15 cellular contexts compared by ENCODE assay signal in the genomic region with DNA sequence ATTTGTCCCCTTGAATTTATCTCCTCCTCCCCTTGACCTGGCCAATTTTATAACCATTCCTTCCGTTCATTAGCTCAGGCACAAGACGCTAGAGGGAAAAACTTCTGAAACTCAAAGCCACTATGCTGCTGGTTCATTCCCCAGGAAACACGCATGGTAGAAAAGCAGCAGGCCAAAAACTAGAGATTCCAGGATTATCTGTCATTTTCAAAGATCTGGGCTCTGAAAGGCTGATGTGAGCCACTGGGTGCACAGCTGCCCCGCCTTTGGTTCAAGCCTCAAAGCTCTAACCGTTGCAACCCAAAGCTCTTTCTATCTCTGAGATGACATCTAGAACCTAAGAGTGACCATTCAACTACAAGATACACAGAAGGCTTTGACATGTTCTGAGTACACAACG. TPM values are rescaled to one million over a fixed set of nuclear protein-coding genes. Genes with fewer than 3 reads are reported as not detected.
DNase-seq lines count a peak whose midpoint lies in the region; ATAC-seq and TF ChIP-seq lines count a peak whose summit lies in the region.
"Had no signal": no experiment of that assay in that cellular context is flagged by ENCODE, and none has a peak within 500 bp of the region (broad histone marks: within the 10 kb centered on the region; RNA-seq: fewer than 3 reads in every experiment).

No MANE protein-coding gene starts in this region.

- TF ChIP-seq CTCF in CD8-positive, alpha-beta T cell (IDR thresholded peaks at IDR 0.05): no peak
- no peak for TF ChIP-seq CTCF in natural killer cell (IDR thresholded peaks at IDR 0.05)

- peaks cover 54% of the 10 kb centered on the region for H3K36me3 ChIP-seq in BLaER1
- H3K36me3 ChIP-seq in CD8-positive, alpha-beta T cell (ENCODE audit: insufficient read depth, low read length): no peaks in the 10 kb centered on the region
- H3K36me3 ChIP-seq: thoracic aorta had no signal

- H3K27ac ChIP-seq in BLaER1: 0 out of 2 replicates have a peak overlapping the region, but pooled peaks have one; percentile 33
- H3K27ac ChIP-seq in CD8-positive, alpha-beta T cell (ENCODE audit: low read depth, low read length): no peak overlapping the region
- H3K27ac ChIP-seq: foreskin keratinocyte, thoracic aorta had no signal

- peaks cover 75% of the 10 kb centered on the region for H3K4me1 ChIP-seq in BLaER1
- peaks cover 52% of the 10 kb centered on the region for H3K4me1 ChIP-seq in CD8-positive, alpha-beta T cell (ENCODE audit: insufficient read depth, low read length)

- POLR2A ChIA-PET in CD8-positive, alpha-beta T cell (lab: Charles Lee): interaction anchor here (1.5 kb wide), 1 partner anchor 19 kb away, joined by 4 read pairs; no protein-coding TSS in a partner anchor
- POLR2A ChIA-PET in activated CD8-positive, alpha-beta T cell treated with anti-CD3 and anti-CD28 coated beads, Interleukin-2, amount 10 ng/mL, durations not matched to agents 7 days and 5 days (lab: Charles Lee): interaction anchor here (0.8 to 5.8 kb wide), 2 partner anchors 16 to 20 kb away, joined by 6 to 61 read pairs; no protein-coding TSS in a partner anchor

- no peak for DNase-seq in CD8-positive, alpha-beta T cell
- no peak for DNase-seq in activated CD8-positive, alpha-beta T cell treated with anti-CD3 and anti-CD28 coated beads, Interleukin-2, amount 10 ng/mL, durations not matched to agents 7 days and 5 days
- no peak for DNase-seq in natural killer cell
- DNase-seq in nucleus accumbens (lab: John Stamatoyannopoulos, UW): no peak
- DNase-seq: activated CD4-positive, alpha-beta memory T cell treated with anti-CD3 and anti-CD28 coated beads for 36 hours; activated naive CD4-positive, alpha-beta T cell treated with Interleukin-2 at 50 U/mL for 16 hours; caudate nucleus; foreskin keratinocyte; NCI-H187; NCI-H524; RPMI8226 had no signal

- H3K9me3 Mint-ChIP-seq in CD8-positive, alpha-beta T cell: no peaks in the 10 kb centered on the region
- no peaks in the 10 kb centered on the region for H3K9me3 Mint-ChIP-seq in activated CD8-positive, alpha-beta T cell treated with anti-CD3 and anti-CD28 coated beads, Interleukin-2, amount 10 ng/mL, durations not matched to agents 7 days and 5 days (ENCODE audit: insufficient read depth)
- no peaks in the 10 kb centered on the region for H3K9me3 Mint-ChIP-seq in natural killer cell
- H3K9me3 Mint-ChIP-seq: activated CD4-positive, alpha-beta memory T cell treated with anti-CD3 and anti-CD28 coated beads for 36 hours had no signal

- peaks cover 36% of the 10 kb centered on the region for H3K36me3 Mint-ChIP-seq in CD8-positive, alpha-beta T cell
- peaks cover 53% of the 10 kb centered on the region for H3K36me3 Mint-ChIP-seq in activated CD8-positive, alpha-beta T cell treated with anti-CD3 and anti-CD28 coated beads, Interleukin-2, amount 10 ng/mL, durations not matched to agents 7 days and 5 days (ENCODE audit: low read depth)
- no peaks in the 10 kb centered on the region for H3K36me3 Mint-ChIP-seq in natural killer cell

- no peak overlapping the region for H3K4me3 Mint-ChIP-seq in CD8-positive, alpha-beta T cell
- H3K4me3 Mint-ChIP-seq in activated CD8-positive, alpha-beta T cell treated with anti-CD3 and anti-CD28 coated beads, Interleukin-2, amount 10 ng/mL, durations not matched to agents 7 days and 5 days: no peak overlapping the region
- no peak overlapping the region for H3K4me3 Mint-ChIP-seq in natural killer cell
- H3K4me3 Mint-ChIP-seq: activated CD4-positive, alpha-beta memory T cell treated with anti-CD3 and anti-CD28 coated beads for 36 hours had no signal

- no peaks in the 10 kb centered on the region for H3K9me3 ChIP-seq in BLaER1
- H3K9me3 ChIP-seq in CD8-positive, alpha-beta T cell (ENCODE audit: low read length): no peaks in the 10 kb centered on the region
- H3K9me3 ChIP-seq: thoracic aorta had no signal

- no peaks in the 10 kb centered on the region for H3K27me3 Mint-ChIP-seq in CD8-positive, alpha-beta T cell (ENCODE audit: low read depth)
- H3K27me3 Mint-ChIP-seq in activated CD8-positive, alpha-beta T cell treated with anti-CD3 and anti-CD28 coated beads, Interleukin-2, amount 10 ng/mL, durations not matched to agents 7 days and 5 days (ENCODE audit: low read depth): no peaks in the 10 kb centered on the region
- no peaks in the 10 kb centered on the region for H3K27me3 Mint-ChIP-seq in natural killer cell (ENCODE audit: low read depth in 2 of 2)
- H3K27me3 Mint-ChIP-seq: activated CD4-positive, alpha-beta memory T cell treated with anti-CD3 and anti-CD28 coated beads for 36 hours had no signal

- peak overlapping the region; percentile 55; the same call in 1 of the 2 replicates for H3K9ac ChIP-seq in BLaER1

- no peak for ATAC-seq in CD8-positive, alpha-beta T cell
- no peak for ATAC-seq in activated CD8-positive, alpha-beta T cell treated with anti-CD3 and anti-CD28 coated beads, Interleukin-2, amount 10 ng/mL, durations not matched to agents 7 days and 5 days
- ATAC-seq in natural killer cell (no peak), SK-N-SH treated with all-trans-retinoic acid at 6 μM for 48 hours (no peak), HG02973 (IDR thresholded peaks at IDR 0.05; ENCODE audit: unreplicated experiment) (no peak)
- ATAC-seq: foreskin keratinocyte had no signal

- no peak overlapping the region for H3K4me3 ChIP-seq in BLaER1
- no peak overlapping the region for H3K4me3 ChIP-seq in CD8-positive, alpha-beta T cell (ENCODE audit: low read depth, low read length)
- H3K4me3 ChIP-seq: thoracic aorta had no signal

- peaks cover 77% of the 10 kb centered on the region for H4K20me1 ChIP-seq in BLaER1

- peak overlapping the region; percentile 69 for H3K27ac Mint-ChIP-seq in CD8-positive, alpha-beta T cell
- peak overlapping the region; percentile 64 for H3K27ac Mint-ChIP-seq in activated CD8-positive, alpha-beta T cell treated with anti-CD3 and anti-CD28 coated beads, Interleukin-2, amount 10 ng/mL, durations not matched to agents 7 days and 5 days
- peak overlapping the region; percentile 96 to 97 for H3K27ac Mint-ChIP-seq in natural killer cell
- H3K27ac Mint-ChIP-seq: activated CD4-positive, alpha-beta memory T cell treated with anti-CD3 and anti-CD28 coated beads for 36 hours had no signal

- H3K27me3 ChIP-seq in BLaER1: no peaks in the 10 kb centered on the region
- H3K27me3 ChIP-seq in CD8-positive, alpha-beta T cell (ENCODE audit: insufficient read depth, low read length): no peaks in the 10 kb centered on the region
- H3K27me3 ChIP-seq: foreskin keratinocyte had no signal

- intact Hi-C loops in CD8-positive, alpha-beta T cell (cut with DNase I, micrococcal nuclease): loop anchor here (10.0 kb wide), 3 partner anchors 540 to 980 kb away; a partner anchor contains a TSS
- intact Hi-C loops in natural killer cell (cut with micrococcal nuclease): loop anchor here (10.0 kb wide), 1 partner anchor 970 kb away; a partner anchor contains a TSS

- H3K4me2 ChIP-seq in BLaER1: peak overlapping the region; percentile 89

- peaks cover 66% of the 10 kb centered on the region for H3K4me1 Mint-ChIP-seq in CD8-positive, alpha-beta T cell (ENCODE audit: low read depth)
- peaks cover 62% of the 10 kb centered on the region for H3K4me1 Mint-ChIP-seq in activated CD8-positive, alpha-beta T cell treated with anti-CD3 and anti-CD28 coated beads, Interleukin-2, amount 10 ng/mL, durations not matched to agents 7 days and 5 days (ENCODE audit: low read depth)
- H3K4me1 Mint-ChIP-seq in natural killer cell: peaks cover 68 to 70% of the 10 kb centered on the region in 2 donors

- CTCF ChIA-PET in CD8-positive, alpha-beta T cell (lab: Charles Lee): interaction anchor here (0.7 to 2.7 kb wide), 4 partner anchors 26 to 61 kb away, joined by 3 to 10 read pairs (median 3); no protein-coding TSS in a partner anchor
- CTCF ChIA-PET in activated CD8-positive, alpha-beta T cell treated with anti-CD3 and anti-CD28 coated beads, Interleukin-2, amount 10 ng/mL, durations not matched to agents 7 days and 5 days (lab: Charles Lee): no interaction called here

TF ChIP-seq in SK-N-SH treated with all-trans-retinoic acid at 6 μM for 48 hours, 23 proteins besides CTCF, POLR2A, EP300 and RAD21 (continues in another document):
- TF ChIP-seq PPARA (CRISPR knock-in tag; IDR thresholded peaks at IDR 0.05; ENCODE audit: borderline replicate concordance) (no peak), ZFP3 (CRISPR knock-in tag; IDR thresholded peaks at IDR 0.05) (no peak), ZNF8 (CRISPR knock-in tag; IDR thresholded peaks at IDR 0.05) (no peak), ZC3H10 (CRISPR knock-in tag; IDR thresholded peaks at IDR 0.05) (no peak), TCF4 (CRISPR knock-in tag; IDR thresholded peaks at IDR 0.05; ENCODE audit: borderline replicate concordance) (no peak), ZNF565 (CRISPR knock-in tag; conservative IDR thresholded peaks at IDR 0.05; ENCODE audit: low read depth) (no peak)
- TF ChIP-seq, protein P1, sequence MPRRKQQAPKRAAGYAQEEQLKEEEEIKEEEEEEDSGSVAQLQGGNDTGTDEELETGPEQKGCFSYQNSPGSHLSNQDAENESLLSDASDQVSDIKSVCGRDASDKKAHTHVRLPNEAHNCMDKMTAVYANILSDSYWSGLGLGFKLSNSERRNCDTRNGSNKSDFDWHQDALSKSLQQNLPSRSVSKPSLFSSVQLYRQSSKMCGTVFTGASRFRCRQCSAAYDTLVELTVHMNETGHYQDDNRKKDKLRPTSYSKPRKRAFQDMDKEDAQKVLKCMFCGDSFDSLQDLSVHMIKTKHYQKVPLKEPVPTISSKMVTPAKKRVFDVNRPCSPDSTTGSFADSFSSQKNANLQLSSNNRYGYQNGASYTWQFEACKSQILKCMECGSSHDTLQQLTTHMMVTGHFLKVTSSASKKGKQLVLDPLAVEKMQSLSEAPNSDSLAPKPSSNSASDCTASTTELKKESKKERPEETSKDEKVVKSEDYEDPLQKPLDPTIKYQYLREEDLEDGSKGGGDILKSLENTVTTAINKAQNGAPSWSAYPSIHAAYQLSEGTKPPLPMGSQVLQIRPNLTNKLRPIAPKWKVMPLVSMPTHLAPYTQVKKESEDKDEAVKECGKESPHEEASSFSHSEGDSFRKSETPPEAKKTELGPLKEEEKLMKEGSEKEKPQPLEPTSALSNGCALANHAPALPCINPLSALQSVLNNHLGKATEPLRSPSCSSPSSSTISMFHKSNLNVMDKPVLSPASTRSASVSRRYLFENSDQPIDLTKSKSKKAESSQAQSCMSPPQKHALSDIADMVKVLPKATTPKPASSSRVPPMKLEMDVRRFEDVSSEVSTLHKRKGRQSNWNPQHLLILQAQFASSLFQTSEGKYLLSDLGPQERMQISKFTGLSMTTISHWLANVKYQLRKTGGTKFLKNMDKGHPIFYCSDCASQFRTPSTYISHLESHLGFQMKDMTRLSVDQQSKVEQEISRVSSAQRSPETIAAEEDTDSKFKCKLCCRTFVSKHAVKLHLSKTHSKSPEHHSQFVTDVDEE (CRISPR knock-in tag; IDR thresholded peaks at IDR 0.05): no peak

RNA-seq across cellular contexts. Expression of a gene that starts 6.1 kb away (rescaled TPM):
- 10 to 100 TPM; 47.6 to 51.9 TPM for total RNA-seq in CD8-positive, alpha-beta T cell
- total RNA-seq in activated CD8-positive, alpha-beta T cell treated with anti-CD3 and anti-CD28 coated beads, Interleukin-2, amount 10 ng/mL, durations not matched to agents 7 days and 5 days: 100 to 1,000 TPM; 227 TPM
- 100 to 1,000 TPM; 133 to 150 (median 148) TPM for total RNA-seq in natural killer cell
